ENCODE assay signal across 8 cellular contexts in genomic region chr2:28869494-28870145, GRCh38. TPM values are rescaled to one million over a fixed set of nuclear protein-coding genes. Genes with fewer than 3 reads are reported as not detected.
DNase-seq lines count a peak whose midpoint lies in the region; ATAC-seq lines count a peak whose summit lies in the region.

No MANE protein-coding gene starts in this region.

- H3K27me3 ChIP-seq in Karpas-422 (ENCODE audit: low read length): no peaks in the 10 kb centered on the region

- no peaks in the 10 kb centered on the region; the same call in 1 of the 2 replicates for H4K20me1 ChIP-seq in Karpas-422 (ENCODE audit: insufficient read depth, low read depth, low read length)

- peaks cover 17% of the 10 kb centered on the region for H3K36me3 Mint-ChIP-seq in activated naive CD8-positive, alpha-beta T cell treated with anti-CD3 and anti-CD28 coated beads, Interleukin-2, amount 50 U/mL, for 24 hours (ENCODE audit: low read depth)

- H3K4me1 ChIP-seq in Karpas-422 (ENCODE audit: low read length): peaks cover 23% of the 10 kb centered on the region

- H3K4me2 ChIP-seq in Karpas-422 (ENCODE audit: low read depth, low read length, poor library complexity, severe bottlenecking): peak overlapping the region; percentile 89

- no peaks in the 10 kb centered on the region for H3K9me3 ChIP-seq in Karpas-422 (ENCODE audit: low read length)
- H3K9me3 ChIP-seq in iPS-18c (ENCODE audit: control insufficient read depth, insufficient read depth, low read length): no peaks in the 10 kb centered on the region

- intact Hi-C loops in posterior vena cava (cut with DNase I): loop anchor here in 1 of 2 donors (2.0 kb wide), 1 partner anchor 23 kb away; no protein-coding TSS in a partner anchor

- H3K9ac ChIP-seq in Karpas-422 (ENCODE audit: low read length): peak overlapping the region; percentile 81

- no peaks in the 10 kb centered on the region for H3K27me3 Mint-ChIP-seq in activated naive CD8-positive, alpha-beta T cell treated with anti-CD3 and anti-CD28 coated beads, Interleukin-2, amount 50 U/mL, for 24 hours

- H3K4me1 Mint-ChIP-seq in activated naive CD8-positive, alpha-beta T cell treated with anti-CD3 and anti-CD28 coated beads, Interleukin-2, amount 50 U/mL, for 24 hours: peaks cover 43% of the 10 kb centered on the region

- peak overlapping the region; percentile 90 for H3K27ac Mint-ChIP-seq in activated naive CD8-positive, alpha-beta T cell treated with anti-CD3 and anti-CD28 coated beads, Interleukin-2, amount 50 U/mL, for 24 hours

- H3K9me3 Mint-ChIP-seq in activated naive CD8-positive, alpha-beta T cell treated with anti-CD3 and anti-CD28 coated beads, Interleukin-2, amount 50 U/mL, for 24 hours: no peaks in the 10 kb centered on the region

- no peak overlapping the region for H3K27ac ChIP-seq in Karpas-422 (ENCODE audit: low read length)

- peak overlapping the region; percentile 22 for H2AFZ ChIP-seq in Karpas-422 (ENCODE audit: low read length)

- H3K4me3 ChIP-seq in Karpas-422 (ENCODE audit: low read length) (peak overlapping the region; percentile 85), iPS-18c (ENCODE audit: insufficient read depth, low read depth, low read length) (peak overlapping the region; percentile 96)

- H3K36me3 ChIP-seq in Karpas-422 (ENCODE audit: insufficient read depth, low read length): peaks cover 6% of the 10 kb centered on the region; the same call in 1 of the 2 replicates

- peak overlapping the region; percentile 95 for H3K4me3 Mint-ChIP-seq in activated naive CD8-positive, alpha-beta T cell treated with anti-CD3 and anti-CD28 coated beads, Interleukin-2, amount 50 U/mL, for 24 hours

- ATAC-seq in GM21723 (IDR thresholded peaks at IDR 0.05; ENCODE audit: unreplicated experiment): peak; percentile 37
- peak; percentile 37 for ATAC-seq in activated naive CD8-positive, alpha-beta T cell treated with anti-CD3 and anti-CD28 coated beads, Interleukin-2, amount 50 U/mL, for 24 hours

- DNase-seq in DMS53 (lab: John Stamatoyannopoulos, UW) (peak; percentile 67), DMS53 treated with DMSO at 0.1 percent for 48 hours (lab: John Stamatoyannopoulos, UW; ENCODE audit: unreplicated experiment) (no peak), Karpas-422 (peak; percentile 61), posterior vena cava (ENCODE audit: low spot score) (no peak)
- DNase-seq in activated naive CD8-positive, alpha-beta T cell treated with anti-CD3 and anti-CD28 coated beads, Interleukin-2, amount 50 U/mL, for 24 hours: no peak
- DNase-seq in stimulated activated CD8-positive, alpha-beta memory T cell treated with anti-CD3 and anti-CD28 coated beads, Interleukin-7, amount 100 ng/mL, for 4 hours (ENCODE audit: low read depth in 2 of 2): peak; percentile 6 to 13

- H3K9me2 ChIP-seq in Karpas-422 (replicated peaks; ENCODE audit: insufficient read depth, low read length): no peaks in the 10 kb centered on the region

- H3K79me2 ChIP-seq in Karpas-422 (ENCODE audit: low read length): peaks cover 50% of the 10 kb centered on the region

RNA-seq across cellular contexts. Expression of gene TRMT61B, which starts 0.5 kb away (rescaled TPM):
- total RNA-seq in Karpas-422 (2014; rRNA removed; shearing (Covaris generic); ENCODE audit: low replicate concordance): 14.8 and 23.1 TPM in 2 replicates
- total RNA-seq in posterior vena cava: 10 to 100 TPM; 16.0 to 17.1 TPM

RNA-seq across cellular contexts. Expression of gene WDR43, which starts 24.8 kb away (rescaled TPM):
- total RNA-seq in Karpas-422 (2014; rRNA removed; shearing (Covaris generic); ENCODE audit: low replicate concordance): 65.3 and 77.0 TPM in 2 replicates
- 10 to 100 TPM; 35.1 to 57.8 TPM for total RNA-seq in posterior vena cava

RNA-seq across cellular contexts. Expression of gene SPDYA, which starts 59.0 kb away (rescaled TPM):
- total RNA-seq in Karpas-422 (2014; rRNA removed; shearing (Covaris generic); ENCODE audit: low replicate concordance): 0.76 and 0.78 TPM in 2 replicates
- 1 to 10 TPM in 1 of 2 donors, under 1 TPM in 1; 0.86 to 1.7 TPM for total RNA-seq in posterior vena cava

Comparison
In these comparisons a context has a peak if more than half of its experiments do, and no peak if none do; other contexts are left out.
1. DNase-seq: peak in DMS53 (single experiment), Karpas-422 (single experiment) and stimulated activated CD8-positive, alpha-beta memory T cell treated with anti-CD3 and anti-CD28 coated beads, Interleukin-7, amount 100 ng/mL, for 4 hours (2 of 2); none in DMS53 treated with DMSO at 0.1 percent for 48 hours (single experiment), activated naive CD8-positive, alpha-beta T cell treated with anti-CD3 and anti-CD28 coated beads, Interleukin-2, amount 50 U/mL, for 24 hours (single experiment) and posterior vena cava (single experiment).